In genomic region chr16:68149596-68149995, GRCh38 we compare ENCODE assay signal across 1 cellular context.
TF ChIP-seq lines count a peak whose summit lies in the region.

No MANE protein-coding gene starts in this region.

TF ChIP-seq in K562, 482 proteins besides CTCF, POLR2A, EP300 and RAD21:
- TF ChIP-seq LCOR (CRISPR knock-in tag; IDR thresholded peaks at IDR 0.05): no peak
- TF ChIP-seq TCFL5 (CRISPR knock-in tag; conservative IDR thresholded peaks at IDR 0.05): no peak
- TF ChIP-seq BACH1 (tag; IDR thresholded peaks at IDR 0.05): no peak
- TF ChIP-seq BMI1 (IDR thresholded peaks at IDR 0.05; ENCODE audit: low read length): no peak
- TF ChIP-seq FOS (IDR thresholded peaks at IDR 0.05; ENCODE audit: extremely low read depth, insufficient read length): no peak
- TF ChIP-seq NR1H2 (CRISPR knock-in tag; IDR thresholded peaks at IDR 0.05): no peak
- no peak for TF ChIP-seq POU5F1 (IDR thresholded peaks at IDR 0.05; ENCODE audit: borderline replicate concordance, low read depth, low read length, partially characterized antibody)
- no peak for TF ChIP-seq ZBED1 (IDR thresholded peaks at IDR 0.05)
- no peak for TF ChIP-seq ZBTB8A (IDR thresholded peaks at IDR 0.05; ENCODE audit: partially characterized antibody)
- no peak for TF ChIP-seq OTX1 (CRISPR knock-in tag; IDR thresholded peaks at IDR 0.05)
- no peak for TF ChIP-seq NONO (IDR thresholded peaks at IDR 0.05; ENCODE audit: low read depth in 2 of 2, low read length in 1 of 2)
- no peak for TF ChIP-seq THRA (IDR thresholded peaks at IDR 0.05)
- TF ChIP-seq RB1 (IDR thresholded peaks at IDR 0.05; ENCODE audit: low read depth): no peak
- TF ChIP-seq CCNT2 (IDR thresholded peaks at IDR 0.05; ENCODE audit: borderline replicate concordance, extremely low read depth, insufficient read length, low read depth, low read length): no peak
- no peak for TF ChIP-seq NR2F6 (CRISPR knock-in tag; IDR thresholded peaks at IDR 0.05)
- no peak for TF ChIP-seq SMC3 (conservative IDR thresholded peaks at IDR 0.05; ENCODE audit: insufficient read depth, low read depth, low read length)
- no peak for TF ChIP-seq ATF6 (CRISPR knock-in tag; IDR thresholded peaks at IDR 0.05)
- no peak for TF ChIP-seq TCF15 (CRISPR knock-in tag; IDR thresholded peaks at IDR 0.05)
- TF ChIP-seq ARNT (IDR thresholded peaks at IDR 0.05): no peak
- TF ChIP-seq SRSF3 (IDR thresholded peaks at IDR 0.05; ENCODE audit: insufficient read depth, low read length): no peak
